In genomic region chr9:133633681-133633990, GRCh38 we compare ENCODE assay signal across 1 cellular context.
TF ChIP-seq lines count a peak whose summit lies in the region.

No MANE protein-coding gene starts in this region.

TF ChIP-seq in GM23338, 12 proteins besides CTCF, POLR2A, EP300 and RAD21 (continued from another document):
- no peak for TF ChIP-seq ZNF462 (CRISPR knock-in tag; IDR thresholded peaks at IDR 0.05)
- TF ChIP-seq CREB1 (CRISPR knock-in tag; IDR thresholded peaks at IDR 0.05; ENCODE audit: low read depth) = no peak
- no peak for TF ChIP-seq EZH2phosphoT487 (IDR thresholded peaks at IDR 0.05; ENCODE audit: unreplicated experiment)
- no peak for TF ChIP-seq ZNF331 (CRISPR knock-in tag; IDR thresholded peaks at IDR 0.05; ENCODE audit: low read depth)
- TF ChIP-seq STAT1 (IDR thresholded peaks at IDR 0.05; ENCODE audit: unreplicated experiment) = no peak
- no peak for TF ChIP-seq NANOG (IDR thresholded peaks at IDR 0.05; ENCODE audit: borderline replicate concordance)
- TF ChIP-seq POLR2AphosphoS5 (IDR thresholded peaks at IDR 0.05; ENCODE audit: low read depth) = no peak
- no peak for TF ChIP-seq ETS1 (IDR thresholded peaks at IDR 0.05)
- TF ChIP-seq REST (IDR thresholded peaks at IDR 0.05; ENCODE audit: unreplicated experiment) = no peak
